ENCODE assay signal across 2 cellular contexts in genomic region chr15:99135194-99135593, GRCh38.
TF ChIP-seq lines count a peak whose summit lies in the region.

No MANE protein-coding gene starts in this region.

TF ChIP-seq in SK-N-SH, 30 proteins besides CTCF, POLR2A, EP300 and RAD21 (continued from another document):
- TF ChIP-seq USF2 (IDR thresholded peaks at IDR 0.05; ENCODE audit: borderline replicate concordance, low read depth, low read length) (no peak), POLR2AphosphoS5 (IDR thresholded peaks at IDR 0.05; ENCODE audit: low read depth, low read length) (no peak), MEF2A (IDR thresholded peaks at IDR 0.05; ENCODE audit: borderline replicate concordance, low read depth) (no peak), RXRA (IDR thresholded peaks at IDR 0.05; ENCODE audit: borderline replicate concordance, low read depth) (no peak), YY1 (IDR thresholded peaks at IDR 0.05; ENCODE audit: low read depth) (no peak), RCOR1 (IDR thresholded peaks at IDR 0.05; ENCODE audit: low read length) (no peak), GATA2 (CRISPR knock-in tag; IDR thresholded peaks at IDR 0.05) (no peak), TEAD4 (IDR thresholded peaks at IDR 0.05; ENCODE audit: borderline replicate concordance, insufficient read depth) (no peak), FOXJ3 (CRISPR knock-in tag; IDR thresholded peaks at IDR 0.05) (no peak)

TF ChIP-seq in SK-N-SH treated with all-trans-retinoic acid at 6 μM for 48 hours, 23 proteins besides CTCF, POLR2A, EP300 and RAD21 (continued from another document):
- TF ChIP-seq POU6F1 (CRISPR knock-in tag; IDR thresholded peaks at IDR 0.05; ENCODE audit: borderline replicate concordance, low read depth) (no peak), GLIS3 (CRISPR knock-in tag; IDR thresholded peaks at IDR 0.05) (no peak), ZFP3 (CRISPR knock-in tag; IDR thresholded peaks at IDR 0.05) (no peak), ISL1 (CRISPR knock-in tag; IDR thresholded peaks at IDR 0.05) (no peak)
